ENCODE assay signal across 11 cellular contexts in the genomic region with DNA sequence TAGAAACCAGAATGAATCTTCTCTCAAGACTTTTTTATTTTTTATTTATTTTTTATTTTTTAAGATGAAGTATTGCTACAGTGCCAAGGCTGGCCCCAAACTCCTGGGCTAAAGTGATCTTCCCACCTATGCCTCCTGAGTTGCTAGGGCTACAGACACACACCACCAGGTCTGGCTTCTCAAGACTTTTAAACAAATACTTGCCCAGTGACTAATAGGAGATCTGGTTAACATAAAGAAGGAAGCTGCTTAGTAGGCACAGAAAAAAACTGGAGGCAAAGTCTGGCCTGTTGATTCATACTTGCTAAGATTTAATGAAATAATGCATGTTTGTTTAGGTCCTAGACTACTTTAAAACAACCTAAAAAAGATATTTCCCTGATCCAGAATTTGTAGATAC. TPM values are rescaled to one million over a fixed set of nuclear protein-coding genes. Genes with fewer than 3 reads are reported as not detected.
DNase-seq lines count a peak whose midpoint lies in the region; ATAC-seq and TF ChIP-seq lines count a peak whose summit lies in the region.
"Had no signal": no experiment of that assay in that cellular context is flagged by ENCODE, and none has a peak within 500 bp of the region (broad histone marks: within the 10 kb centered on the region; RNA-seq: fewer than 3 reads in every experiment).

No MANE protein-coding gene starts in this region.

- H3K27ac Mint-ChIP-seq in endodermal cell, result peak overlapping the region; percentile 66
- H3K27ac Mint-ChIP-seq: T-helper 1 cell treated with Interleukin-12 subunit alpha and Interleukin-12 subunit beta and Interleukin-4 antibody, amounts not matched to agents 30 μg/mL and 1 μg/mL, for 36 hours had no signal

- no peaks in the 10 kb centered on the region for H3K9me3 ChIP-seq in endodermal cell (ENCODE audit: control insufficient read depth, low read length)

- H3K9ac ChIP-seq in endodermal cell (ENCODE audit: extremely low read depth, low read length, poor library complexity, severe bottlenecking), result no peak overlapping the region

- peaks cover 47% of the 10 kb centered on the region for H3K36me3 ChIP-seq in endodermal cell (ENCODE audit: control insufficient read depth, insufficient read depth, low read length)

- H3K27me3 Mint-ChIP-seq in endodermal cell (ENCODE audit: insufficient read depth), result no peaks in the 10 kb centered on the region

- H3K36me3 Mint-ChIP-seq in endodermal cell (ENCODE audit: low read depth), result peaks cover 35% of the 10 kb centered on the region

- no peak overlapping the region for H3K4me3 Mint-ChIP-seq in endodermal cell
- H3K4me3 Mint-ChIP-seq: T-helper 1 cell treated with Interleukin-12 subunit alpha and Interleukin-12 subunit beta and Interleukin-4 antibody, amounts not matched to agents 30 μg/mL and 1 μg/mL, for 36 hours had no signal

- ATAC-seq in GM21786 (IDR thresholded peaks at IDR 0.05; ENCODE audit: unreplicated experiment), result no peak

- peaks cover 5% of the 10 kb centered on the region for H3K4me1 Mint-ChIP-seq in endodermal cell

- no peaks in the 10 kb centered on the region for H3K9me3 Mint-ChIP-seq in endodermal cell
- H3K9me3 Mint-ChIP-seq: T-helper 1 cell treated with Interleukin-12 subunit alpha and Interleukin-12 subunit beta and Interleukin-4 antibody, amounts not matched to agents 30 μg/mL and 1 μg/mL, for 36 hours had no signal

- H3K4me3 ChIP-seq in endodermal cell (ENCODE audit: low read length), result no peak overlapping the region

- no peak for TF ChIP-seq CTCF in endodermal cell (conservative IDR thresholded peaks at IDR 0.05)

- H3K27me3 ChIP-seq in endodermal cell (ENCODE audit: control insufficient read depth, insufficient read depth, low read length, poor library complexity, severe bottlenecking), result no peaks in the 10 kb centered on the region

- DNase-seq in EH (ENCODE audit: low read depth) (peak; percentile 86), LHCN-M2 (ENCODE audit: low read depth) (peak; percentile 74), endodermal cell (no peak), non-pigmented ciliary epithelial cell (ENCODE audit: low read depth) (peak; percentile 81), MV-4-11 (lab: John Stamatoyannopoulos, UW) (no peak), NCI-H345 (lab: John Stamatoyannopoulos, UW) (no peak), activated gamma-delta T cell treated with Interleukin-2 at 50 U/mL for 16 hours (no peak)
- DNase-seq: GF-D8, NCI-H2029 had no signal

- H3K4me1 ChIP-seq in endodermal cell (ENCODE audit: control insufficient read depth, insufficient read depth, low read length), result no peaks in the 10 kb centered on the region

- H3K27ac ChIP-seq in endodermal cell (ENCODE audit: low read depth, low read length), result no peak overlapping the region

RNA-seq across cellular contexts. Expression of a gene that starts 43.8 kb away (rescaled TPM):
- total RNA-seq in LHCN-M2 (2014; rRNA removed) (13.5 and 20.9 TPM in 2 replicates), endodermal cell (10 to 100 TPM; 38.5 to 41.7 TPM)
- polyA plus RNA-seq in LHCN-M2 (2012), result 5.8 TPM
- 29.1 TPM for polyA plus RNA-seq in endodermal cell (2013, experiment 1 of 2)
- polyA plus RNA-seq in endodermal cell (2013, experiment 2 of 2), result 27.6 TPM

Comparison
In these comparisons a context has a peak if more than half of its experiments do, and no peak if none do; other contexts are left out.
1. DNase-seq: peak in EH (single experiment), LHCN-M2 (single experiment) and non-pigmented ciliary epithelial cell (single experiment); none in endodermal cell (single experiment), MV-4-11 (single experiment), NCI-H345 (single experiment) and activated gamma-delta T cell treated with Interleukin-2 at 50 U/mL for 16 hours (single experiment).